ENCODE assay signal across 20 cellular contexts in the genomic region with DNA sequence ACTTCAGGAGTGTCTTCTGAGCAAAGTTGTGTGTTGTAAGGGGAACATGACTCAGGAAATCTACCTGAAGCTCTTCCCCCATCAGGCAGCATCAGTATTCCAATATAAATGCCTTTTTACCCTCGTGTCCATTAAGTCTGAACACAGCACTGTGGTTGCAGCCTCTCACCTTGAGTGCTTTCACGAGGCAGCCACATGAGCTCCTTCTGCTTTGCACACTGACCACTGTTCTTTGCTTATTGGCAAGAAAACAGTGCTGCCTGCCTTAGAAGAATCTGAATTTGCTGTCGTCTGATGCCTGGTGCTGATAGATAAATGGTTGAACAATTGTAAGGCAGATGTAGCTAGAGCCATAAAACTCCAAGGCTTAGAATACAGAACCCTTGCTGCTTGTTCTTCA.
DNase-seq lines count a peak whose midpoint lies in the region; ATAC-seq and TF ChIP-seq lines count a peak whose summit lies in the region.
"Had no signal": no experiment of that assay in that cellular context is flagged by ENCODE, and none has a peak within 500 bp of the region (broad histone marks: within the 10 kb centered on the region; RNA-seq: fewer than 3 reads in every experiment).

No MANE protein-coding gene starts in this region.

- no peaks in the 10 kb centered on the region for H3K27me3 ChIP-seq in lung (ENCODE audit: control insufficient read depth, insufficient read depth)
- H3K27me3 ChIP-seq: BLaER1 had no signal

- H3K27ac ChIP-seq in C4-2B (peak overlapping the region; percentile 8; the same call in 1 of the 2 replicates), lung (ENCODE audit: low read depth in 1 of 2, low read length in 1 of 2) (no peak overlapping the region)
- H3K27ac ChIP-seq: A549, BLaER1 had no signal

- H3K4me3 ChIP-seq in lung = no peak overlapping the region
- H3K4me3 ChIP-seq: A549, BLaER1, GM12878, GM23338 had no signal

- in situ Hi-C loops in SK-MEL-5 (cut with HindIII; ENCODE audit: low pct_unique_long_range_greater_than_20kb, low sequenced_read_pairs) (no loop called here), GM13976 (cut with MboI; ENCODE audit: low sequenced_read_pairs, unreplicated experiment) (no loop called here)

- H3K9me3 ChIP-seq in lung (ENCODE audit: control insufficient read depth in 2 of 2, insufficient read depth in 1 of 2, low read length in 1 of 2) = peaks cover 0 to 2% of the 10 kb centered on the region in 2 donors
- H3K9me3 ChIP-seq: A549, BLaER1 had no signal

- ATAC-seq in lung (ENCODE audit: insufficient read depth, low FRiP score) (no peak), HG03175 (IDR thresholded peaks at IDR 0.05; ENCODE audit: unreplicated experiment) (no peak)
- ATAC-seq: A549, GM12878, GM23338, HCT116 had no signal

- H3K36me3 ChIP-seq in lung (ENCODE audit: control insufficient read depth in 2 of 2, insufficient read depth in 2 of 2, low read length in 2 of 2) = no peaks in the 10 kb centered on the region
- H3K36me3 ChIP-seq: BLaER1 had no signal

- peak; percentile 49 for DNase-seq in SK-MEL-5 (ENCODE audit: low read depth, low spot score)
- peak; percentile 30 for DNase-seq in lung (ENCODE audit: low spot score)
- DNase-seq in activated CD4-positive, CD25-positive, alpha-beta regulatory T cell (lab: John Stamatoyannopoulos, UW) = no peak
- no peak for DNase-seq in GM13976 (ENCODE audit: low spot score)
- no peak for DNase-seq in NCI-H1092 treated with DMSO at 0.1 percent for 48 hours (lab: John Stamatoyannopoulos, UW)
- DNase-seq: 8988T; Calu3; CD4-positive, alpha-beta T cell; COR-L47; DMS53; EL; GDM1; H9 had no signal

- WGBS in lung, 2 donors = 50 to 65% methylated on average over 3 of the region's 3 CpGs

- TF ChIP-seq CTCF in C4-2B (conservative IDR thresholded peaks at IDR 0.05) = no peak
- no peak for TF ChIP-seq CTCF in lung (IDR thresholded peaks at IDR 0.05; ENCODE audit: control extremely low read depth, extremely low read depth)
- no peak for TF ChIP-seq CTCF in GM13976 (IDR thresholded peaks at IDR 0.05; ENCODE audit: borderline replicate concordance, control extremely low read depth, extremely low read depth, insufficient read depth, missing control alignments)

- H3K4me1 ChIP-seq in lung (ENCODE audit: control insufficient read depth in 2 of 2, insufficient read depth in 2 of 2, low read length in 2 of 2) = no peaks in the 10 kb centered on the region
- H3K4me1 ChIP-seq: A549, BLaER1 had no signal

Comparison
In these comparisons a context has a peak if more than half of its experiments do, and no peak if none do; other contexts are left out.
1. DNase-seq: peak in SK-MEL-5 (single experiment) and lung (single experiment); none in activated CD4-positive, CD25-positive, alpha-beta regulatory T cell (0 of 4), GM13976 (single experiment) and NCI-H1092 treated with DMSO at 0.1 percent for 48 hours (single experiment).